9 cellular contexts compared by ENCODE assay signal in genomic region chr10:97463363-97464132, GRCh38. TPM values are rescaled to one million over a fixed set of nuclear protein-coding genes. Genes with fewer than 3 reads are reported as not detected.
DNase-seq lines count a peak whose midpoint lies in the region; ATAC-seq and TF ChIP-seq lines count a peak whose summit lies in the region.
"Had no signal": no experiment of that assay in that cellular context is flagged by ENCODE, and none has a peak within 500 bp of the region (broad histone marks: within the 10 kb centered on the region; RNA-seq: fewer than 3 reads in every experiment).

No MANE protein-coding gene starts in this region.

- no peak overlapping the region for H2AFZ ChIP-seq in SU-DHL-6 (ENCODE audit: low read depth, low read length, severe bottlenecking)

- H3K4me2 ChIP-seq in SU-DHL-6 (ENCODE audit: low read depth, low read length, poor library complexity, severe bottlenecking), result no peak overlapping the region

- H3K9ac ChIP-seq in SU-DHL-6 (ENCODE audit: low read length), result no peak overlapping the region

- peaks cover 20% of the 10 kb centered on the region; the same call in 1 of the 2 replicates for H3K36me3 ChIP-seq in SU-DHL-6 (ENCODE audit: low read length)
- peaks cover 99% of the 10 kb centered on the region for H3K36me3 ChIP-seq in suprapubic skin

- H3K9me2 ChIP-seq in SU-DHL-6 (replicated peaks; ENCODE audit: insufficient read depth, low read length), result no peaks in the 10 kb centered on the region

- peaks cover 10% of the 10 kb centered on the region; the same call in 1 of the 2 replicates for H3F3A ChIP-seq in SU-DHL-6 (ENCODE audit: insufficient read depth)

- DNase-seq in NCI-H748 (lab: John Stamatoyannopoulos, UW; ENCODE audit: unreplicated experiment) (peak; percentile 41), NCI-H748 treated with DMSO at 0.1 percent for 48 hours (lab: John Stamatoyannopoulos, UW) (no peak), chondrocyte (ENCODE audit: low spot score) (no peak), left lobe of liver (ENCODE audit: low spot score) (peak; percentile 61), suprapubic skin (ENCODE audit: low spot score in 2 of 2) (peak in 1 of 2 donors; percentile 62)
- peak; percentile 32 for DNase-seq in Jurkat, Clone E6-1 (ENCODE audit: low read depth, low spot score)

- no peak for TF ChIP-seq EP300 in suprapubic skin (IDR thresholded peaks at IDR 0.05)

- H3K79me2 ChIP-seq in SU-DHL-6 (ENCODE audit: insufficient read depth, low read length), result no peaks in the 10 kb centered on the region

- no peak overlapping the region for H3K4me3 Mint-ChIP-seq in chondrocyte (ENCODE audit: unreplicated experiment)
- H3K4me3 Mint-ChIP-seq: activated naive CD8-positive, alpha-beta T cell had no signal

- no peak overlapping the region for H3K4me3 ChIP-seq in Jurkat, Clone E6-1 (ENCODE audit: low read length)
- H3K4me3 ChIP-seq in SU-DHL-6 (ENCODE audit: insufficient read depth, low read length, poor library complexity, severe bottlenecking) (no peak overlapping the region), suprapubic skin (no peak overlapping the region)

- WGBS in suprapubic skin, result 63% methylated on average over 4 of the region's 4 CpGs

- H3K4me1 ChIP-seq in suprapubic skin, result peaks cover 15% of the 10 kb centered on the region

- H3K9me3 ChIP-seq in SU-DHL-6 (ENCODE audit: insufficient read depth, low read length) (no peaks in the 10 kb centered on the region), suprapubic skin (no peaks in the 10 kb centered on the region)

- peaks cover 40% of the 10 kb centered on the region for H3K36me3 Mint-ChIP-seq in chondrocyte (ENCODE audit: low read depth)

- peak overlapping the region; percentile 20 for H3K27ac Mint-ChIP-seq in chondrocyte (ENCODE audit: unreplicated experiment)
- H3K27ac Mint-ChIP-seq: activated naive CD8-positive, alpha-beta T cell had no signal

- TF ChIP-seq CTCF in SU-DHL-6 (IDR thresholded peaks at IDR 0.05; ENCODE audit: insufficient read depth, low read length, poor library complexity, severe bottlenecking) (peak; percentile 86), chondrocyte (IDR thresholded peaks at IDR 0.05) (peak; percentile 98), suprapubic skin (IDR thresholded peaks at IDR 0.05) (peak; percentile 74 to 86)

- no peaks in the 10 kb centered on the region for H3K9me3 Mint-ChIP-seq in chondrocyte (ENCODE audit: low read depth)

- H3K4me1 Mint-ChIP-seq in chondrocyte (ENCODE audit: low read depth), result no peaks in the 10 kb centered on the region

- H3K27me3 ChIP-seq in SU-DHL-6 (ENCODE audit: low read length) (no peaks in the 10 kb centered on the region), suprapubic skin (no peaks in the 10 kb centered on the region)

- TF ChIP-seq POLR2A in suprapubic skin (IDR thresholded peaks at IDR 0.05), result no peak

- no peaks in the 10 kb centered on the region for H4K20me1 ChIP-seq in SU-DHL-6 (ENCODE audit: low read depth, low read length)

- peak; percentile 96 for ATAC-seq in left lobe of liver
- no peak for ATAC-seq in HG02623 (IDR thresholded peaks at IDR 0.05; ENCODE audit: unreplicated experiment)

- no peak overlapping the region for H3K27ac ChIP-seq in SU-DHL-6 (ENCODE audit: low read depth, low read length)
- peak overlapping the region; percentile 1 for H3K27ac ChIP-seq in suprapubic skin

- H3K27me3 Mint-ChIP-seq in chondrocyte (ENCODE audit: low read depth), result no peaks in the 10 kb centered on the region
- H3K27me3 Mint-ChIP-seq: activated naive CD8-positive, alpha-beta T cell had no signal

RNA-seq across cellular contexts. Expression of gene ZDHHC16, which starts 17.6 kb away (rescaled TPM):
- polyA plus RNA-seq in Jurkat, Clone E6-1 (2012; ENCODE audit: insufficient read depth, insufficient read length), result 47.1 TPM
- total RNA-seq in chondrocyte, result 50.4 to 64.8 TPM (median 53.0 TPM) in 3 replicates
- 25.2 TPM for total RNA-seq in left lobe of liver
- 10 to 100 TPM; 24.5 to 35.8 (median 28.2) TPM for total RNA-seq in suprapubic skin

RNA-seq across cellular contexts. Expression of gene EXOSC1, which starts 17.7 kb away (rescaled TPM):
- 118 TPM for polyA plus RNA-seq in Jurkat, Clone E6-1 (2012; ENCODE audit: insufficient read depth, insufficient read length)
- total RNA-seq in chondrocyte (28.6 to 41.2 TPM (median 28.7 TPM) in 3 replicates), left lobe of liver (10.3 TPM), suprapubic skin (10 to 100 TPM; 24.0 to 35.1 (median 28.5) TPM)

RNA-seq across cellular contexts. Expression of gene MMS19, which starts 34.7 kb away (rescaled TPM):
- polyA plus RNA-seq in Jurkat, Clone E6-1 (2012; ENCODE audit: insufficient read depth, insufficient read length), result 82.2 TPM
- total RNA-seq in chondrocyte (63.4 to 80.2 TPM (median 66.6 TPM) in 3 replicates), left lobe of liver (20.7 TPM), suprapubic skin (100 to 1,000 TPM; 111 to 238 (median 118) TPM)

RNA-seq across cellular contexts. Expression of gene UBTD1, which starts 35.2 kb away (rescaled TPM):
- polyA plus RNA-seq in Jurkat, Clone E6-1 (2012; ENCODE audit: insufficient read depth, insufficient read length), result 5.1 TPM
- 29.3 to 38.2 TPM (median 38.2 TPM) in 3 replicates for total RNA-seq in chondrocyte
- total RNA-seq in left lobe of liver, result 7.1 TPM
- total RNA-seq in suprapubic skin, result 10 to 100 TPM; 15.2 to 50.8 (median 36.4) TPM

RNA-seq across cellular contexts. Expression of gene PGAM1, which starts 37.6 kb away (rescaled TPM):
- 551 TPM for polyA plus RNA-seq in Jurkat, Clone E6-1 (2012; ENCODE audit: insufficient read depth, insufficient read length)
- total RNA-seq in chondrocyte, result 304 to 334 TPM (median 324 TPM) in 3 replicates
- total RNA-seq in left lobe of liver, result 151 TPM
- total RNA-seq in suprapubic skin, result 100 to 1,000 TPM; 106 to 238 (median 209) TPM

Comparison
In these comparisons a context has a peak if more than half of its experiments do, and no peak if none do; other contexts are left out.
1. DNase-seq: peak in NCI-H748 (single experiment), Jurkat, Clone E6-1 (single experiment) and left lobe of liver (single experiment); none in NCI-H748 treated with DMSO at 0.1 percent for 48 hours (single experiment) and chondrocyte (single experiment).
2. Peak in every context shown above with its lines, with median percentiles within 50 percentile points of each other: CTCF ChIP-seq.